ENCODE assay signal across 8 cellular contexts in genomic region chr22:30310881-30311771, GRCh38. TPM values are rescaled to one million over a fixed set of nuclear protein-coding genes. Genes with fewer than 3 reads are reported as not detected.
DNase-seq lines count a peak whose midpoint lies in the region; ATAC-seq and TF ChIP-seq lines count a peak whose summit lies in the region.

No MANE protein-coding gene starts in this region.

- H3K27ac Mint-ChIP-seq in activated B cell treated with CpG ODN at 0.5 μM for 24 hours, result peak overlapping the region; percentile 81

- peak overlapping the region; percentile 56 for H3K4me3 Mint-ChIP-seq in activated B cell treated with CpG ODN at 0.5 μM for 24 hours

- in situ Hi-C loops in G401 (cut with HindIII; ENCODE audit: low sequenced_read_pairs) (no loop called here), gastrocnemius medialis (cut with MboI; ENCODE audit: low sequenced_read_pairs in 4 of 4) (no loop called here)

- intact Hi-C loops in activated B cell treated with CpG ODN at 0.5 μM for 24 hours (cut with micrococcal nuclease), result loop anchor here (1.0 kb wide), 2 partner anchors 15 to 22 kb away; partner anchors contain the start of genes CASTOR1 and TBC1D10A
- intact Hi-C loops in heart right ventricle (cut with DNase I), result no loop called here
- intact Hi-C loops in gastrocnemius medialis (cut with DNase I; ENCODE audit: low total_unique reads), result no loop called here

- H3K27ac ChIP-seq in heart right ventricle, result peak overlapping the region; percentile 31 to 92 (median 78)
- H3K27ac ChIP-seq in gastrocnemius medialis, result peak overlapping the region; percentile 57 to 71 (median 69)

- POLR2A ChIA-PET in activated B cell treated with CpG ODN at 0.5 μM for 24 hours (lab: Charles Lee), result interaction anchor here (0.7 to 10.9 kb wide), 8 partner anchors 9 to 122 kb away, joined by 3 to 131 read pairs (median 7); partner anchors contain the start of genes CASTOR1, CCDC157, SF3A1 and TBC1D10A

- peak overlapping the region in 3 of 10 donors; percentile 5 to 12 (median 10) for H3K4me3 ChIP-seq in heart right ventricle
- no peak overlapping the region for H3K4me3 ChIP-seq in gastrocnemius medialis

- H3K27me3 Mint-ChIP-seq in activated B cell treated with CpG ODN at 0.5 μM for 24 hours, result no peaks in the 10 kb centered on the region

- no peaks in the 10 kb centered on the region for H3K9me3 ChIP-seq in heart right ventricle
- H3K9me3 ChIP-seq in gastrocnemius medialis, result no peaks in the 10 kb centered on the region

- H3K27me3 ChIP-seq in heart right ventricle (no peaks in the 10 kb centered on the region), gastrocnemius medialis (no peaks in the 10 kb centered on the region)

- DNase-seq in G401 (ENCODE audit: low spot score) (peak; percentile 29), activated B cell treated with CpG ODN at 0.5 μM for 24 hours (no peak), heart right ventricle (peak; percentile 80 to 85), gastrocnemius medialis (peak; percentile 43 to 69), NCI-H748 treated with DMSO at 0.1 percent for 48 hours (lab: John Stamatoyannopoulos, UW) (no peak), foreskin melanocyte (no peak), SW 1271 (lab: John Stamatoyannopoulos, UW) (no peak)

- TF ChIP-seq CTCF in activated B cell treated with CpG ODN at 0.5 μM for 24 hours (IDR thresholded peaks at IDR 0.05), result no peak
- TF ChIP-seq CTCF in heart right ventricle (IDR thresholded peaks at IDR 0.05), result no peak
- no peak for TF ChIP-seq CTCF in gastrocnemius medialis (IDR thresholded peaks at IDR 0.05 in 4 of 5, conservative IDR thresholded peaks at IDR 0.05 in 1 of 5)

- CTCF ChIA-PET in activated B cell treated with CpG ODN at 0.5 μM for 24 hours (lab: Charles Lee), result interaction anchor here (0.7 to 1.6 kb wide), 4 partner anchors 14 to 80 kb away, joined by 3 to 18 read pairs (median 4); partner anchors contain the start of genes CASTOR1 and TBC1D10A

- peaks cover 96% of the 10 kb centered on the region for H3K4me1 Mint-ChIP-seq in activated B cell treated with CpG ODN at 0.5 μM for 24 hours

- H3K4me1 ChIP-seq in heart right ventricle (peaks cover 34 to 100% (median 92%) of the 10 kb centered on the region in 9 donors), gastrocnemius medialis (peaks cover 56 to 61% of the 10 kb centered on the region in 2 donors)

- H3K9me3 Mint-ChIP-seq in activated B cell treated with CpG ODN at 0.5 μM for 24 hours, result no peaks in the 10 kb centered on the region

- H3K36me3 ChIP-seq in heart right ventricle, result peaks cover 0 to 5% (median 0%) of the 10 kb centered on the region in 9 donors
- H3K36me3 ChIP-seq in gastrocnemius medialis, result no peaks in the 10 kb centered on the region

- H3K36me3 Mint-ChIP-seq in activated B cell treated with CpG ODN at 0.5 μM for 24 hours (ENCODE audit: low read depth), result peaks cover 3% of the 10 kb centered on the region

- 24 to 27% methylated on average over 8 of the region's 8 CpGs for WGBS in heart right ventricle, 2 donors

- no peak for ATAC-seq in activated B cell treated with CpG ODN at 0.5 μM for 24 hours (ENCODE audit: low read depth)
- peak; percentile 84 to 95 (median 93) for ATAC-seq in heart right ventricle
- ATAC-seq in gastrocnemius medialis, result peak; percentile 72 to 75
- no peak for ATAC-seq in GM18505 (IDR thresholded peaks at IDR 0.05; ENCODE audit: unreplicated experiment)

- TF ChIP-seq POLR2A in gastrocnemius medialis (IDR thresholded peaks at IDR 0.05) (no peak), GM18505 (IDR thresholded peaks at IDR 0.05; ENCODE audit: borderline replicate concordance, extremely low read depth, insufficient read depth, insufficient read length) (no peak)

RNA-seq across cellular contexts. Expression of gene TBC1D10A, which starts 15.6 kb away (rescaled TPM):
- 12.8 and 31.0 TPM in 2 replicates for total RNA-seq in G401 (2014; rRNA removed; shearing (Covaris generic))
- total RNA-seq in activated B cell treated with CpG ODN at 0.5 μM for 24 hours (20.1 and 20.4 TPM in 2 replicates), heart right ventricle (1 to 10 TPM; 3.2 to 7.5 (median 5.6) TPM), gastrocnemius medialis (1 to 10 TPM; 4.1 to 9.6 (median 6.2) TPM)
- 1 to 10 TPM; 6.9 to 9.5 TPM for polyA plus RNA-seq in heart right ventricle

RNA-seq across cellular contexts. Expression of gene CASTOR1, which starts 21.8 kb away (rescaled TPM):
- 9.8 and 11.3 TPM in 2 replicates for total RNA-seq in G401 (2014; rRNA removed; shearing (Covaris generic))
- total RNA-seq in activated B cell treated with CpG ODN at 0.5 μM for 24 hours, result 2.4 and 3.5 TPM in 2 replicates
- total RNA-seq in heart right ventricle, result 1 to 10 TPM; 2.8 to 7.9 (median 5.4) TPM
- 10 to 100 TPM; 13.9 to 14.7 TPM for polyA plus RNA-seq in heart right ventricle
- 1 to 10 TPM; 3.5 to 6.5 (median 5.6) TPM for total RNA-seq in gastrocnemius medialis

RNA-seq across cellular contexts. Expression of gene OSM, which starts 44.5 kb away (rescaled TPM):
- not detected in 2 replicates for total RNA-seq in G401 (2014; rRNA removed; shearing (Covaris generic))
- total RNA-seq in activated B cell treated with CpG ODN at 0.5 μM for 24 hours (1.0 and 1.7 TPM in 2 replicates), heart right ventricle (1 to 10 TPM in 1 of 10 donors, under 1 TPM in 7, not detected in 2; 0.20 to 2.8 (median 0.44) TPM), gastrocnemius medialis (under 1 TPM in 1 of 4 donors, not detected in 3; 0.53 TPM)
- under 1 TPM in 1 of 2 donors, not detected in 1; 0.22 TPM for polyA plus RNA-seq in heart right ventricle

RNA-seq across cellular contexts. Expression of gene SF3A1, which starts 45.6 kb away (rescaled TPM):
- 16.5 and 25.5 TPM in 2 replicates for total RNA-seq in G401 (2014; rRNA removed; shearing (Covaris generic))
- 263 and 269 TPM in 2 replicates for total RNA-seq in activated B cell treated with CpG ODN at 0.5 μM for 24 hours
- total RNA-seq in heart right ventricle, result 100 to 1,000 TPM in 6 of 10 donors, 10 to 100 TPM in 4; 84.4 to 132 (median 111) TPM
- 10 to 100 TPM; 13.2 to 16.0 TPM for polyA plus RNA-seq in heart right ventricle
- 100 to 1,000 TPM in 2 of 4 donors, 10 to 100 TPM in 2; 36.0 to 145 (median 94.5) TPM for total RNA-seq in gastrocnemius medialis

RNA-seq across cellular contexts. Expression of gene CCDC157, which starts 45.7 kb away (rescaled TPM):
- 1.8 and 2.9 TPM in 2 replicates for total RNA-seq in G401 (2014; rRNA removed; shearing (Covaris generic))
- total RNA-seq in activated B cell treated with CpG ODN at 0.5 μM for 24 hours, result 1.8 and 2.9 TPM in 2 replicates
- total RNA-seq in heart right ventricle, result 1 to 10 TPM in 3 of 10 donors, under 1 TPM in 7; 0.11 to 1.2 (median 0.85) TPM
- 1 to 10 TPM in 1 of 2 donors, under 1 TPM in 1; 0.88 to 1.2 TPM for polyA plus RNA-seq in heart right ventricle
- total RNA-seq in gastrocnemius medialis, result 1 to 10 TPM in 2 of 4 donors, under 1 TPM in 2; 0.41 to 1.4 (median 1.1) TPM

Comparison
In these comparisons a context has a peak if more than half of its experiments do, and no peak if none do; other contexts are left out.
1. DNase-seq: peak in G401 (single experiment), heart right ventricle (2 of 2) and gastrocnemius medialis (2 of 2); none in activated B cell treated with CpG ODN at 0.5 μM for 24 hours (single experiment), NCI-H748 treated with DMSO at 0.1 percent for 48 hours (single experiment), foreskin melanocyte (single experiment) and SW 1271 (0 of 2).
2. ATAC-seq: peak in heart right ventricle (8 of 8) and gastrocnemius medialis (2 of 2); none in activated B cell treated with CpG ODN at 0.5 μM for 24 hours (single experiment) and GM18505 (single experiment).